In the genomic region with DNA sequence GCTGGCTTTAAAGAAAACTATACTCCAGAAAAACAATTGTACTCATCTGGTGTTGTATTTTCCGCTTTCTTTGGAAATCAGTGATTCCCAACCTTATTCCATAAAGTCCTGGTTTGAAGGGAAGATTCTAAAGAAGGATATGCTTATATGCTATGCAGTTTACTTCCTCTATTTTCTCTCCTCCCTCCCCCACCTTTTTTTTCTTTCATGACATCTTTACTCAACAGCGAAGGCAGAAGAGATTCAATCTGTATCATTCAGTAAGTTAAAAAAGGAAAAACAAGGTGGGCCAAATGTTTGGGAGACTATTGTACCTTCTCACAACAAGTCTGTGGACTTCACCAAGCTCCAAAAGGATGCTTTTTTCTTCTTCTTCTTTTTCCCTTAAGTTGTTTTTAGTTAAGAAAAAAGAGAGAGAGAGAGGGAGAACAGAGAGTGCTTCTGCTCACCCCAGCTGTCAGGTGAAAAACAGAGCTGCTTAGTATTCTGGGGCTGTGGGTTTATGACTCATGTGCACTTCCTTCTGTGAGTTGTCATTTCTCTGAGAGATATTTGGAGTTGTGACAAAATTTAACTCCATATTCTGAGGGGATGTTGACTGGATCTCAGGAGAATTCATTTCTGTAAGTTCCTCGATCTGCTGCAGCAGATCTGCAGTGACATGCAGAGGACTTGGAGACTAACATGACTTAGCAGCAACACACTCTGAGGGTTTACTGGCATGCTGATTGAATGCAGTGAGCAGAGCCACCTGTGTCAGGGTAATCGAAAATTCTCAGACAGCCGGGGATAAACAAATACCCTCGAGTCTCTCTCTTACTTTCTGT, we compare ENCODE assay signal across 9 cellular contexts.
DNase-seq lines count a peak whose midpoint lies in the region; ATAC-seq, FAIRE-seq and TF ChIP-seq lines count a peak whose summit lies in the region.
"Had no signal": no experiment of that assay in that cellular context is flagged by ENCODE, and none has a peak within 500 bp of the region (broad histone marks: within the 10 kb centered on the region; RNA-seq: fewer than 3 reads in every experiment).

No MANE protein-coding gene starts in this region.

- no peak for TF ChIP-seq CTCF in hepatocyte (IDR thresholded peaks at IDR 0.05; ENCODE audit: poor library complexity)

- 52% methylated on average over 6 of the region's 6 CpGs for WGBS in hepatocyte (ENCODE audit: low lambda C conversion rate, missing lambda C conversion rate)

- H3K27me3 ChIP-seq in hepatocyte: no peaks in the 10 kb centered on the region

- no peak overlapping the region for H2AFZ ChIP-seq in hepatocyte

- peak overlapping the region; percentile 36 for H3K4me2 ChIP-seq in hepatocyte

- H4K20me1 ChIP-seq in hepatocyte (ENCODE audit: insufficient read depth, poor library complexity, severe bottlenecking): no peaks in the 10 kb centered on the region

- DNase-seq in SIG-M5 treated with dmso at 0.1 percent for 504 hours (lab: John Stamatoyannopoulos, UW; ENCODE audit: unreplicated experiment) (peak; percentile 68), SIG-M5 (lab: John Stamatoyannopoulos, UW) (no peak), RCC 7860 (ENCODE audit: low spot score) (peak; percentile 56), hepatocyte (ENCODE audit: low spot score) (peak; percentile 38), cerebellar nuclear complex (lab: John Stamatoyannopoulos, UW) (no peak)
- peak; percentile 75 for DNase-seq in activated effector memory CD4-positive, alpha-beta T cell treated with anti-CD3 and anti-CD28 coated beads, Interleukin-2, amount 50 U/mL, for 16 hours
- DNase-seq in stimulated activated CD8-positive, alpha-beta memory T cell treated with anti-CD3 and anti-CD28 coated beads, Interleukin-12 subunit alpha, Interleukin-12 subunit beta, amount 100 ng/mL, for 1 hour (ENCODE audit: low read depth): peak; percentile 16

- peak; percentile 86 for FAIRE-seq in RCC 7860 (lab: Jason Lieb, UNC)
- FAIRE-seq: A549 had no signal

- H3K79me2 ChIP-seq in hepatocyte: no peaks in the 10 kb centered on the region

- ATAC-seq in HG03066 (IDR thresholded peaks at IDR 0.05; ENCODE audit: low read depth, unreplicated experiment): peak; percentile 84

- no peaks in the 10 kb centered on the region for H3K9me2 ChIP-seq in hepatocyte (replicated peaks; ENCODE audit: insufficient read depth)

- no peaks in the 10 kb centered on the region for H3K9me3 ChIP-seq in hepatocyte (ENCODE audit: low read depth)
- H3K9me3 ChIP-seq: A549 had no signal

- no peaks in the 10 kb centered on the region for H3K36me3 ChIP-seq in hepatocyte (replicated peaks; ENCODE audit: insufficient read depth, low read depth)

- H3K4me1 ChIP-seq in hepatocyte (ENCODE audit: insufficient read depth): no peaks in the 10 kb centered on the region
- H3K4me1 ChIP-seq: A549 had no signal

- peak overlapping the region; percentile 38 for H3K27ac ChIP-seq in hepatocyte
- H3K27ac ChIP-seq: A549 had no signal

- H3K4me3 ChIP-seq in hepatocyte: no peak overlapping the region
- H3K4me3 ChIP-seq: A549 had no signal

Comparison
In these comparisons a context has a peak if more than half of its experiments do, and no peak if none do; other contexts are left out.
1. DNase-seq: peak in SIG-M5 treated with dmso at 0.1 percent for 504 hours (single experiment), RCC 7860 (single experiment), activated effector memory CD4-positive, alpha-beta T cell treated with anti-CD3 and anti-CD28 coated beads, Interleukin-2, amount 50 U/mL, for 16 hours (single experiment), hepatocyte (single experiment) and stimulated activated CD8-positive, alpha-beta memory T cell treated with anti-CD3 and anti-CD28 coated beads, Interleukin-12 subunit alpha, Interleukin-12 subunit beta, amount 100 ng/mL, for 1 hour (single experiment); none in SIG-M5 (single experiment) and cerebellar nuclear complex (0 of 2).